In genomic region chr21:29299906-29300546, GRCh38 we compare ENCODE assay signal across 8 cellular contexts. TPM values are rescaled to one million over a fixed set of nuclear protein-coding genes. Genes with fewer than 3 reads are reported as not detected.
DNase-seq lines count a peak whose midpoint lies in the region; ATAC-seq, FAIRE-seq and TF ChIP-seq lines count a peak whose summit lies in the region.

No MANE protein-coding gene starts in this region.

- H3K23me2 ChIP-seq in H1 (ENCODE audit: low read depth, low read length): peaks cover 15% of the 10 kb centered on the region

- H3K27me3 ChIP-seq in CD4-positive, CD25-positive, alpha-beta regulatory T cell (ENCODE audit: control insufficient read depth, insufficient read depth, low read length): no peaks in the 10 kb centered on the region
- H3K27me3 ChIP-seq in H1 (replicated peaks in 1 of 4; ENCODE audit: control insufficient read depth in 3 of 4, extremely low read depth in 1 of 4, insufficient read depth in 3 of 4, low read length in 3 of 4): peaks cover 0 to 7% (median 4%) of the 10 kb centered on the region in 4 experiments; a peak in 3 of 7 replicates
- no peaks in the 10 kb centered on the region for H3K27me3 ChIP-seq in mesendoderm (ENCODE audit: insufficient read depth, low read length, poor library complexity)

- H4K5ac ChIP-seq in H1 (ENCODE audit: insufficient read length, low read depth, low read length) (no peak overlapping the region), mesendoderm (ENCODE audit: low read length) (no peak overlapping the region)

- no peaks in the 10 kb centered on the region for H3K9me3 ChIP-seq in CD4-positive, CD25-positive, alpha-beta regulatory T cell (ENCODE audit: control insufficient read depth in 2 of 2, low read length in 2 of 2)
- H3K9me3 ChIP-seq in H1 (ENCODE audit: insufficient read depth in 2 of 2, low read depth in 1 of 2, low read length in 1 of 2): no peaks in the 10 kb centered on the region

- H2BK5ac ChIP-seq in H1 (ENCODE audit: low read depth, low read length): peak overlapping the region; percentile 88
- H2BK5ac ChIP-seq in mesendoderm (ENCODE audit: low read length): no peak overlapping the region

- no peak overlapping the region for H2AFZ ChIP-seq in H1 (ENCODE audit: low read length)

- peaks cover 59% of the 10 kb centered on the region for H3K4me1 ChIP-seq in CD4-positive, CD25-positive, alpha-beta regulatory T cell (ENCODE audit: control insufficient read depth, insufficient read depth, low read length, poor library complexity, severe bottlenecking)
- H3K4me1 ChIP-seq in H1 (replicated peaks in 1 of 4; ENCODE audit: control insufficient read depth in 3 of 4, insufficient read depth in 4 of 4, low read length in 3 of 4): peaks cover 0 to 14% (median 9%) of the 10 kb centered on the region in 4 experiments; a peak in 5 of 7 replicates
- H3K4me1 ChIP-seq in mesendoderm (ENCODE audit: control insufficient read depth, low read depth, low read length): peaks cover 14% of the 10 kb centered on the region

- no peak overlapping the region for H2BK120ac ChIP-seq in H1 (replicated peaks; ENCODE audit: low read depth, low read length)
- H2BK120ac ChIP-seq in mesendoderm (ENCODE audit: low read depth, low read length): no peak overlapping the region

- TF ChIP-seq CTCF in H1 (IDR thresholded peaks at IDR 0.05; ENCODE audit: control extremely low read depth in 1 of 3, insufficient read depth in 1 of 3, low read depth in 1 of 3, low read length in 3 of 3): no peak

- H3K4me1 Mint-ChIP-seq in CD4-positive, CD25-positive, alpha-beta regulatory T cell: peaks cover 19 to 78% (median 64%) of the 10 kb centered on the region in 4 donors
- H3K4me1 Mint-ChIP-seq in stimulated activated memory B cell treated with anti-CD40 and anti-IgM and Interleukin-4, amounts not matched to agents 10 μg/mL and 1 μg/mL and 100 μg/mL, for 72 hours: peaks cover 72% of the 10 kb centered on the region

- H4K8ac ChIP-seq in H1 (ENCODE audit: extremely low read depth, insufficient read depth, low read length) (no peak overlapping the region), mesendoderm (ENCODE audit: low read depth, low read length) (no peak overlapping the region)

- TF ChIP-seq POLR2A in H1 (IDR thresholded peaks at IDR 0.05; ENCODE audit: control extremely low read depth in 1 of 2, low read depth in 2 of 2, low read length in 2 of 2): peak in 1 of 2 experiments; percentile 32; a peak in 1 of 3 replicates

- H3K4me3 Mint-ChIP-seq in CD4-positive, CD25-positive, alpha-beta regulatory T cell: peak overlapping the region; percentile 84 to 99 (median 93)
- peak overlapping the region; percentile 96 for H3K4me3 Mint-ChIP-seq in stimulated activated memory B cell treated with anti-CD40 and anti-IgM and Interleukin-4, amounts not matched to agents 10 μg/mL and 1 μg/mL and 100 μg/mL, for 72 hours

- CTCF ChIA-PET in H1 (lab: Charles Lee; ENCODE audit: partially characterized antibody): interaction anchor here (1.1 to 1.9 kb wide), 7 partner anchors 9 to 76 kb away, joined by 3 to 6 read pairs (median 4); no protein-coding TSS in a partner anchor

- H4K91ac ChIP-seq in H1 (replicated peaks; ENCODE audit: insufficient read length, low read length): no peak overlapping the region

- H3K9me3 Mint-ChIP-seq in CD4-positive, CD25-positive, alpha-beta regulatory T cell: peaks cover 0 to 12% (median 0%) of the 10 kb centered on the region in 7 donors
- H3K9me3 Mint-ChIP-seq in stimulated activated memory B cell treated with anti-CD40 and anti-IgM and Interleukin-4, amounts not matched to agents 10 μg/mL and 1 μg/mL and 100 μg/mL, for 72 hours: peaks cover 4% of the 10 kb centered on the region

- H3K56ac ChIP-seq in H1 (replicated peaks; ENCODE audit: insufficient read length, low read depth, low read length) (no peak overlapping the region), mesendoderm (ENCODE audit: low read length) (peak overlapping the region; percentile 98)

- H2BK20ac ChIP-seq in H1 (ENCODE audit: low read length): no peak overlapping the region

- WGBS in H1 (ENCODE audit: extremely low coverage in 1 of 2, insufficient coverage in 1 of 2, insufficient read length in 1 of 2, insufficient replicate concordance in 2 of 2, low coverage in 1 of 2, low lambda C conversion rate in 2 of 2, missing lambda C conversion rate in 1 of 2), 2 experiments: 12% methylated on average over 10 of the region's 10 CpGs; no CpG with 5 or more reads in 1 of the 2 experiments
- whole genome bisulfite sequencing in mesendoderm (ENCODE audit: extremely low coverage, insufficient coverage, low lambda C conversion rate): no CpG with 5 or more reads among the region's 10 CpGs

- H3K27ac Mint-ChIP-seq in CD4-positive, CD25-positive, alpha-beta regulatory T cell: peak overlapping the region; percentile 91 to 97 (median 92)
- H3K27ac Mint-ChIP-seq in stimulated activated memory B cell treated with anti-CD40 and anti-IgM and Interleukin-4, amounts not matched to agents 10 μg/mL and 1 μg/mL and 100 μg/mL, for 72 hours: peak overlapping the region; percentile 96

- no peak overlapping the region; the same call in 1 of the 2 replicates for H3K18ac ChIP-seq in H1 (ENCODE audit: extremely low read depth, low read length)
- no peak overlapping the region for H3K18ac ChIP-seq in mesendoderm (ENCODE audit: low read length)

- no peak for TF ChIP-seq RAD21 in H1 (IDR thresholded peaks at IDR 0.05 in 1 of 2, conservative IDR thresholded peaks at IDR 0.05 in 1 of 2; ENCODE audit: low read depth in 2 of 2, low read length in 2 of 2)

- H3K4me2 ChIP-seq in H1 (ENCODE audit: insufficient read depth in 1 of 2, low read depth in 2 of 2, low read length in 2 of 2) (peak overlapping the region; percentile 87 to 100), mesendoderm (ENCODE audit: low read length) (peak overlapping the region; percentile 99)

- H2BK12ac ChIP-seq in H1 (ENCODE audit: low read depth, low read length): peak overlapping the region; percentile 52; the same call in 1 of the 2 replicates

- FAIRE-seq in H1 (lab: Jason Lieb, UNC): no peak

- no peaks in the 10 kb centered on the region for H3K36me3 Mint-ChIP-seq in CD4-positive, CD25-positive, alpha-beta regulatory T cell
- no peaks in the 10 kb centered on the region for H3K36me3 Mint-ChIP-seq in stimulated activated memory B cell treated with anti-CD40 and anti-IgM and Interleukin-4, amounts not matched to agents 10 μg/mL and 1 μg/mL and 100 μg/mL, for 72 hours

- peaks cover 6 to 7% of the 10 kb centered on the region in 2 experiments for H4K20me1 ChIP-seq in H1 (replicated peaks in 1 of 2; ENCODE audit: control insufficient read depth in 1 of 2, insufficient read depth in 2 of 2, low read length in 2 of 2)

- H3K36me3 ChIP-seq in CD4-positive, CD25-positive, alpha-beta regulatory T cell (ENCODE audit: control insufficient read depth, insufficient read depth, low read length): no peaks in the 10 kb centered on the region
- no peaks in the 10 kb centered on the region for H3K36me3 ChIP-seq in H1 (ENCODE audit: control insufficient read depth in 2 of 4, insufficient read depth in 4 of 4, low read length in 3 of 4)
- H3K36me3 ChIP-seq in mesendoderm (ENCODE audit: control insufficient read depth, insufficient read depth, low read length): no peaks in the 10 kb centered on the region

- H3K4me3 ChIP-seq in CD4-positive, CD25-positive, alpha-beta regulatory T cell (ENCODE audit: low read depth, low read length): peak overlapping the region; percentile 99
- H3K4me3 ChIP-seq in H1 (ENCODE audit: extremely low read depth in 1 of 4, insufficient read depth in 2 of 4, low read depth in 3 of 4, low read length in 4 of 4) (peak overlapping the region; percentile 77 to 94 (median 88)), mesendoderm (ENCODE audit: low read length) (peak overlapping the region; percentile 87)

- peak overlapping the region in 3 of 4 experiments; percentile 83 to 87 (median 84); a peak in 6 of 7 replicates for H3K9ac ChIP-seq in H1 (replicated peaks in 1 of 4; ENCODE audit: extremely low read depth in 1 of 4, low read depth in 3 of 4, low read length in 3 of 4)
- peak overlapping the region; percentile 75 for H3K9ac ChIP-seq in mesendoderm (ENCODE audit: low read length)

- no peaks in the 10 kb centered on the region for H3K27me3 Mint-ChIP-seq in CD4-positive, CD25-positive, alpha-beta regulatory T cell
- H3K27me3 Mint-ChIP-seq in stimulated activated memory B cell treated with anti-CD40 and anti-IgM and Interleukin-4, amounts not matched to agents 10 μg/mL and 1 μg/mL and 100 μg/mL, for 72 hours: no peaks in the 10 kb centered on the region

- peaks cover 6% of the 10 kb centered on the region; the same call in 1 of the 2 replicates for H3K79me1 ChIP-seq in H1 (ENCODE audit: low read depth, low read length)
- H3K79me1 ChIP-seq in mesendoderm (ENCODE audit: low read length): peaks cover 18% of the 10 kb centered on the region

- H3K23ac ChIP-seq in H1 (ENCODE audit: insufficient read length) (no peak overlapping the region), mesendoderm (ENCODE audit: low read length) (no peak overlapping the region)

- H2AK5ac ChIP-seq in H1 (ENCODE audit: low read depth, low read length): peak overlapping the region; percentile 88
- H2AK5ac ChIP-seq in mesendoderm (ENCODE audit: low read length): peak overlapping the region; percentile 29

- H3K27ac ChIP-seq in CD4-positive, CD25-positive, alpha-beta regulatory T cell (ENCODE audit: insufficient read depth, low read length, poor library complexity, severe bottlenecking): peak overlapping the region; percentile 87
- H3K27ac ChIP-seq in H1 (ENCODE audit: low read depth, low read length): no peak overlapping the region
- H3K27ac ChIP-seq in mesendoderm (ENCODE audit: low read depth, low read length): peak overlapping the region; percentile 34

- H3K4ac ChIP-seq in H1 (replicated peaks; ENCODE audit: insufficient read length, low read depth, low read length) (no peak overlapping the region), mesendoderm (ENCODE audit: low read depth, low read length) (no peak overlapping the region)

- POLR2A ChIA-PET in H1 (lab: Charles Lee; ENCODE audit: partially characterized antibody): interaction anchor here (1.2 to 3.2 kb wide), 11 partner anchors 9 to 195 kb away, joined by 3 to 10 read pairs (median 4); no protein-coding TSS in a partner anchor

- no peak overlapping the region for H2BK15ac ChIP-seq in H1 (ENCODE audit: low read length)
- no peak overlapping the region for H2BK15ac ChIP-seq in mesendoderm (replicated peaks; ENCODE audit: low read depth)

- peak; percentile 57 to 62 for ATAC-seq in CD4-positive, CD25-positive, alpha-beta regulatory T cell (ENCODE audit: low read depth in 2 of 2)
- ATAC-seq in GM19351 (IDR thresholded peaks at IDR 0.05; ENCODE audit: unreplicated experiment) (peak; percentile 41), HG03439 (IDR thresholded peaks at IDR 0.05; ENCODE audit: unreplicated experiment) (peak; percentile 44)
- peak; percentile 79 for ATAC-seq in stimulated activated memory B cell treated with anti-CD40 and anti-IgM and Interleukin-4, amounts not matched to agents 10 μg/mL and 1 μg/mL and 100 μg/mL, for 72 hours

- DNase-seq in CD4-positive, CD25-positive, alpha-beta regulatory T cell: peak; percentile 61 to 86 (median 76)
- DNase-seq in NCI-H524 (lab: John Stamatoyannopoulos, UW) (peak; percentile 93), H1 (ENCODE audit: low read depth in 1 of 2, low spot score in 2 of 2) (no peak), mesendoderm (peak; percentile 89)
- DNase-seq in activated CD4-positive, alpha-beta T cell treated with anti-CD3 and anti-CD28 coated beads, Interleukin-2, amount 50 U/mL, for 1 hour: peak; percentile 30

- TF ChIP-seq EP300 in H1 (IDR thresholded peaks at IDR 0.05; ENCODE audit: borderline replicate concordance in 1 of 2, low read depth in 2 of 2, low read length in 2 of 2): no peak

- no peak overlapping the region for H3K14ac ChIP-seq in H1 (ENCODE audit: insufficient read length)

- H3K79me2 ChIP-seq in H1 (ENCODE audit: control insufficient read depth in 1 of 2, insufficient read depth in 2 of 2, low read length in 2 of 2) (peaks cover 8 to 58% of the 10 kb centered on the region in 2 experiments; a peak in 3 of 4 replicates), mesendoderm (ENCODE audit: control insufficient read depth, insufficient read depth, low read length) (peaks cover 49% of the 10 kb centered on the region)

RNA-seq across cellular contexts. Expression of gene BACH1, which starts 1.3 kb away (rescaled TPM):
- 108 TPM for total RNA-seq in CD4-positive, CD25-positive, alpha-beta regulatory T cell
- 10 to 100 TPM; 30.2 to 50.5 (median 40.7) TPM for polyA plus RNA-seq in CD4-positive, CD25-positive, alpha-beta regulatory T cell
- 50.7 and 57.1 TPM in 2 replicates for total RNA-seq in H1 (2021; fragmentation: NEBNext Ultra II Directional; extraction: Animal tissue kit (Norgen Biotek cat#: 25700))
- polyA plus RNA-seq in H1 (2011; rRNA removed): 6.0 and 6.9 TPM in 2 replicates
- 10.2 TPM for polyA plus RNA-seq in H1 (2011; cell fraction: cytosol; rRNA removed)
- 7.8 TPM for polyA plus RNA-seq in H1 (2011; cell fraction: nucleus; rRNA removed)
- polyA plus RNA-seq in H1 (2012, experiment 1 of 2): 9.9 to 19.2 TPM (median 15.5 TPM) in 4 replicates
- polyA plus RNA-seq in H1 (2012, experiment 2 of 2): 0.87 TPM
- 14.7 TPM for polyA plus RNA-seq in H1 (2013, experiment 1 of 2)
- polyA plus RNA-seq in H1 (2013, experiment 2 of 2): 17.3 TPM
- polyA minus RNA-seq in H1 (2011; rRNA and poly(A)+ RNA removed): 106 and 154 TPM in 2 replicates
- 20.9 TPM for polyA minus RNA-seq in H1 (2011; cell fraction: cytosol; rRNA and poly(A)+ RNA removed)
- polyA minus RNA-seq in H1 (2011; cell fraction: nucleus; rRNA and poly(A)+ RNA removed): 136 TPM
- 25.9 TPM for polyA plus RNA-seq in mesendoderm (2013, experiment 1 of 2)
- 25.8 TPM for polyA plus RNA-seq in mesendoderm (2013, experiment 2 of 2)

Comparison
In these comparisons a context has a peak if more than half of its experiments do, and no peak if none do; other contexts are left out.
1. DNase-seq: peak in CD4-positive, CD25-positive, alpha-beta regulatory T cell (3 of 3), NCI-H524 (2 of 2), activated CD4-positive, alpha-beta T cell treated with anti-CD3 and anti-CD28 coated beads, Interleukin-2, amount 50 U/mL, for 1 hour (single experiment) and mesendoderm (single experiment); none in H1 (0 of 2).
2. Peak in every context shown above with its lines, with median percentiles within 50 percentile points of each other: ATAC-seq and H3K4me3 ChIP-seq.